Comparison of ENCODE assay signal across 1 cellular context in the genomic region with DNA sequence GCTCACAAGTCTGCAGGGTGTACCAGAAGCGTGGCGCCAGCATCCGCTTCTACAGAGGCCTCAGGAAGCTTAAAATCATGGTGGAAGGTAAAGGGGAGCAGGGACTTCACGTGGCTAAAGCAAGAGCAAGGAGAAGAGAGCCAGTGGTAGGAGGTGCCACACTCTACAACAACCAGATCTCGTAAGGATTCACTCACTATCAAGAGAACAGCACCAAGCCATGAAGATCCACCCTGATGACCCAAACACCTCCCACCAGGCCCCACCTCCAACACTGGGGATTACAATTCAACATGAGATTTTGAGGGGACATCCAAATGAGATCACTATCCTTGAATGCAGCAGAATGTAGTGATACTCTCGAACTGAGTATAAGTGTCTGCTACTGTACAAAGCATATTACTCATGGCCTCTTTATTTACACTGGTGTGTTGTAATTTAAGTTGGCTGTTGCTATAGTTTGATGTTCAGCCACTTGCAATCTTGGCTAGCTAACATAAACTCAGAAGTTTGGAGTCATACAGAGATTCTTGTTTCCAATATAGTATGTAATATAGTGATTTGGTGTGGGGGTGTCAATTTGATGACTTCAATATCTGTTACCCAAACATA.
TF ChIP-seq lines count a peak whose summit lies in the region.

No MANE protein-coding gene starts in this region.

TF ChIP-seq in K562, 482 proteins besides CTCF, POLR2A, EP300 and RAD21 (continued from another document):
- TF ChIP-seq, protein P1, sequence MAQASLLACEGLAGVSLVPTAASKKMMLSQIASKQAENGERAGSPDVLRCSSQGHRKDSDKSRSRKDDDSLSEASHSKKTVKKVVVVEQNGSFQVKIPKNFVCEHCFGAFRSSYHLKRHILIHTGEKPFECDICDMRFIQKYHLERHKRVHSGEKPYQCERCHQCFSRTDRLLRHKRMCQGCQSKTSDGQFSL (CRISPR knock-in tag; IDR thresholded peaks at IDR 0.05): no peak
- TF ChIP-seq, protein P1 (tag; IDR thresholded peaks at IDR 0.05): no peak
- no peak for TF ChIP-seq NR2C1 (IDR thresholded peaks at IDR 0.05)
- TF ChIP-seq NR2C1 (tag; IDR thresholded peaks at IDR 0.05): no peak
